In the genomic region with DNA sequence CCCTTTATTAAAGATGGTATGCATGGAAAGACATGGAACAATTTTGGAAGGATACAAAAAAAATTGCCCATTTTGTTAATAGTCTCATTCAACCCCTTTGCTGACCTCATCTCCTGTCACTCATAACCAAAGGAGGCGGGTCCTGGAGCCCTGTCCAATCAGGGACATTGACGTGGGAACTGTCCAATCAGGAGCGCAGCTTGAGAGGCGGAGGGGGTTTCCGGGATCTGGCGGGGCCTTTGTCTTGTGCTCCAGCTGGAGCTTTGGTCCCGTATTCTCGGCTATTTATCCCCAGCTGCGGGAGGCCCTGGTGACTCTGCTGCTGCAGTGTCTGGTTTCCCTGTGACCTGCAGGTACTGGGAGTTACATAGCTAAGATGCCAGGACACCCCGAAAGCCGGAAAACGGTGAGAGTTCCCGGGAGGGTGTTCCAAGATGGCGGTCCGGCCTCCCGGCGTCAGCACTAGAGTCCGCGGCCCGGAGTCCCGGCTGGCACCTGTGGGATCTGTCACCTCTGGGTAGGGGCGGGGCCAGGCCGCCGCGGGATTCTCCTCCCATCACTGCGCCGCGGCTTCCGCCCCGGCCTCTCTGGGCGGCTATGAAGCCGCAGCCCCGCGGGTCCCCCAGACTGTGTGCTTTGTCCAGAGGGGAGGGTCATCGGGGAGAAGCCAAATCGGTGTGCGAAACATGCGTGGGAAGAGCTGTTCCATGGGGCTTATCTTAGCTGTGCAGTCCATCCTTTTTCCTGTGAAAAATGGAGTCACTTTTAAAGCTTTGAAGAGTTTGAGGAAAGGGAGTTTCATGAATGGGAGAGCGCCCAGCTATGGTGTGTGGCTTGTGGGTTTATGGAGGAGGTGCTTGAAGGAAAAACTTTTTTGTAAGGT, we compare ENCODE assay signal across 8 cellular contexts. TPM values are rescaled to one million over a fixed set of nuclear protein-coding genes. Genes with fewer than 3 reads are reported as not detected.
DNase-seq lines count a peak whose midpoint lies in the region; ATAC-seq, FAIRE-seq and TF ChIP-seq lines count a peak whose summit lies in the region.

A gene (plus strand): TSS at position 238 of the 883 bp plus-strand sequence. CDS start 87,436 bp downstream, outside the sequence.

- H3K27ac ChIP-seq in kidney (ENCODE audit: low read depth in 2 of 2, low read length in 2 of 2), result peak within 1 kb of the TSS; percentile 86 to 90

- DNase-seq in AML-193 (lab: John Stamatoyannopoulos, UW) (peak; percentile 82 to 84), NCI-H460 (ENCODE audit: extremely low read depth, low read depth) (peak; percentile 98), choroid plexus epithelial cell (ENCODE audit: low read depth) (peak; percentile 96), kidney (peak; percentile 95)
- peak; percentile 71 for DNase-seq in activated CD4-positive, alpha-beta T cell treated with anti-CD3 and anti-CD28 coated beads for 1 hour
- DNase-seq in stimulated activated CD4-positive, alpha-beta T cell treated with anti-CD3 and anti-CD28 coated beads, Interleukin-15, amount 100 ng/mL, for 1 hour (ENCODE audit: low read depth in 1 of 2, low spot score in 1 of 2), result peak; percentile 65 to 73

- peak; percentile 81 for TF ChIP-seq POLR2A in GM19193 (IDR thresholded peaks at IDR 0.05; ENCODE audit: extremely low read depth, insufficient read depth, insufficient read length)

- peaks cover 0 to 3% of the 10 kb centered on the region in 2 donors for H3K9me3 ChIP-seq in kidney (ENCODE audit: control insufficient read depth in 1 of 2, low read length in 2 of 2)

- H3K4me3 ChIP-seq in choroid plexus epithelial cell (ENCODE audit: low read depth, low read length), result peak within 1 kb of the TSS; percentile 84
- peak within 1 kb of the TSS; percentile 84 to 93 for H3K4me3 ChIP-seq in kidney (ENCODE audit: low read length in 2 of 2)

- H3K4me1 ChIP-seq in kidney (ENCODE audit: control insufficient read depth in 1 of 2, insufficient read depth in 1 of 2, low read depth in 1 of 2, low read length in 2 of 2), result peaks cover 0 to 3% of the 10 kb centered on the region in 2 donors

- peak; percentile 82 for FAIRE-seq in kidney (lab: Jason Lieb, UNC)

- peak; percentile 96 for ATAC-seq in HG03432 (IDR thresholded peaks at IDR 0.05; ENCODE audit: unreplicated experiment)

- H3K36me3 ChIP-seq in kidney (ENCODE audit: control insufficient read depth in 1 of 2, insufficient read depth in 2 of 2, low read length in 2 of 2), result peaks cover 0 to 2% of the 10 kb centered on the region in 2 donors

- intact Hi-C loops in kidney (cut with DNase I), result no loop called here

- TF ChIP-seq CTCF in choroid plexus epithelial cell (conservative IDR thresholded peaks at IDR 0.05; ENCODE audit: low read depth, low read length), result no peak
- TF ChIP-seq CTCF in kidney (IDR thresholded peaks at IDR 0.05; ENCODE audit: borderline replicate concordance, extremely low read depth, insufficient read depth), result no peak

- peak within 1 kb of the TSS; percentile 71 to 79 for H3K9ac ChIP-seq in kidney (ENCODE audit: low read length in 2 of 2)

RNA-seq across cellular contexts. Expression of the gene that starts here (rescaled TPM):
- 22.5 and 24.2 TPM in 2 replicates for total RNA-seq in NCI-H460 (2014; rRNA removed; shearing (Covaris generic))
- polyA plus RNA-seq in NCI-H460 (2014; cell fraction: nucleus; rRNA removed), result 5.8 and 14.9 TPM in 2 replicates
- 10.0 TPM for total RNA-seq in kidney
- polyA plus RNA-seq in kidney (ENCODE audit: insufficient read depth, low read depth, low replicate concordance), result 1.3 TPM

Comparison
In these comparisons a context has a peak if more than half of its experiments do, and no peak if none do; other contexts are left out.
1. Peak in every context shown above with its lines: DNase-seq, ATAC-seq, H3K4me3 ChIP-seq and H3K27ac ChIP-seq.